9 cellular contexts compared by ENCODE assay signal in the genomic region with DNA sequence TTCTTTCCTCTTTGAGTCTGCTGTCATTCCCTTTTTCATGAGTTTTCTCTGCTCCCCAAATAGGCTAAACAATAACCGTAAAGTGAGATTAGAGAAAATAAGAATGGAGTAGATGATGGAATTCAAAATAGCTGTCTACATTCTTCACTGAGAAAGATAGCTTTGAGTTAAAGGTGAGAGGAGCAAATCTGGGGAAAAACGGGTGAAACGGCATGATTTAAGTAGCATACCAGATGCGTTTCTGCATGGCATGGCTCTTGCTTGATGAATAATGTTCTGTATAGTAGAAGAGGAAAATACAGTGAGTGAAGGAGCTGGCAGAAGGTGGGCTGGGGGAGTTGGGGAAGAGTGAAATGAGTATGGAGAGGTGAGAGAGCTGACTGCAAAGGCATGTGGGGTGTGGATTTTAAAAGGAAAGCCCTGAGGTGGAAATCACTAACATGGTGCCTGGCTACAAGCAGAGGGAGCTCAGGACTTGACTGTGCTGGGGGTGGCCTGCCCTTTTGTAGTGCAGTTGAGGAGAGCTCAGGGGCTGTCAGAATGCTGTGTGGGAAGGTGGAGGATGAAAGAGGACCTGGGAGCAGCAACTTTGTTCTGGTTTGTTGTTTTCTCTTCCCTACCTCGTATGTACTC. TPM values are rescaled to one million over a fixed set of nuclear protein-coding genes. Genes with fewer than 3 reads are reported as not detected.
A peak's percentile ranks its signal among the peaks of the same experiment; 100 is the strongest.
DNase-seq lines count a peak whose midpoint lies in the region; ATAC-seq and TF ChIP-seq lines count a peak whose summit lies in the region.
"Had no signal": no experiment of that assay in that cellular context is flagged by ENCODE, and none has a peak within 500 bp of the region (broad histone marks: within the 10 kb centered on the region; RNA-seq: fewer than 3 reads in every experiment).

No MANE protein-coding gene starts in this region.

- peaks cover 25% of the 10 kb centered on the region for H3K4me1 ChIP-seq in cardiac muscle cell (ENCODE audit: low read depth)

- DNase-seq in cardiac muscle cell (ENCODE audit: low read depth in 1 of 2, low spot score in 1 of 2) (peak in 1 of 2 donors; percentile 32), cardiac septum (ENCODE audit: low spot score) (no peak), caudate nucleus (lab: John Stamatoyannopoulos, UW) (peak in 3 of 61 donors; percentile 9 to 19 (median 16)), mesenteric fat pad (ENCODE audit: low spot score) (no peak), SKM-1 treated with dmso at 0.1 percent for 144 hours (lab: John Stamatoyannopoulos, UW; ENCODE audit: unreplicated experiment) (no peak), anterior cingulate cortex (lab: John Stamatoyannopoulos, UW) (no peak)
- peak in 1 of 10 donors; percentile 7 for DNase-seq in naive thymus-derived CD8-positive, alpha-beta T cell
- DNase-seq: NCI-H2171 treated with DMSO at 0.1 percent for 48 hours had no signal

- H3K27ac ChIP-seq in cardiac muscle cell (peak overlapping the region; percentile 75), caudate nucleus (ENCODE audit: low read depth, low read length) (peak overlapping the region; percentile 36)

- intact Hi-C loops in cardiac septum (cut with DNase I), result no loop called here

- no peaks in the 10 kb centered on the region for H3K27me3 ChIP-seq in cardiac muscle cell

- no peaks in the 10 kb centered on the region for H3K27me3 Mint-ChIP-seq in naive thymus-derived CD8-positive, alpha-beta T cell

- H3K4me1 Mint-ChIP-seq in naive thymus-derived CD8-positive, alpha-beta T cell, result peaks cover 20 to 41% (median 30%) of the 10 kb centered on the region in 4 donors

- peak overlapping the region in 8 of 10 donors; percentile 76 to 97 (median 86) for H3K27ac Mint-ChIP-seq in naive thymus-derived CD8-positive, alpha-beta T cell

- H3K36me3 ChIP-seq in cardiac muscle cell, result no peaks in the 10 kb centered on the region

- H3K9me3 ChIP-seq in cardiac muscle cell (ENCODE audit: low read depth), result no peaks in the 10 kb centered on the region

- H3K4me3 ChIP-seq in cardiac muscle cell, result no peak overlapping the region

- no peaks in the 10 kb centered on the region for H3K9me3 Mint-ChIP-seq in naive thymus-derived CD8-positive, alpha-beta T cell

- H3K4me3 Mint-ChIP-seq in naive thymus-derived CD8-positive, alpha-beta T cell, result peak overlapping the region in 8 of 10 donors; percentile 11 to 61 (median 48)

- peaks cover 0 to 21% (median 4%) of the 10 kb centered on the region in 3 donors for H3K36me3 Mint-ChIP-seq in naive thymus-derived CD8-positive, alpha-beta T cell

- TF ChIP-seq CTCF in cardiac muscle cell (IDR thresholded peaks at IDR 0.05; ENCODE audit: low read depth, low read length), result no peak

- ATAC-seq in naive thymus-derived CD8-positive, alpha-beta T cell, result peak; percentile 17 to 18
- ATAC-seq in GM18502 (IDR thresholded peaks at IDR 0.05; ENCODE audit: poor library complexity, unreplicated experiment), result no peak

- POLR2A ChIA-PET in naive thymus-derived CD8-positive, alpha-beta T cell (lab: Charles Lee), result interaction anchor here (0.7 to 13.0 kb wide), 8 partner anchors 7 to 222 kb away, joined by 4 to 852 read pairs (median 6); partner anchors contain the start of genes BICRAL, RPL7L1 and TBCC

RNA-seq across cellular contexts. Expression of gene BICRAL, which starts 8.8 kb away (rescaled TPM):
- total RNA-seq in cardiac muscle cell, result 5.3 and 7.2 TPM in 2 replicates
- 3.9 and 4.5 TPM in 2 replicates for polyA plus RNA-seq in cardiac muscle cell
- 11.3 TPM for total RNA-seq in cardiac septum
- total RNA-seq in naive thymus-derived CD8-positive, alpha-beta T cell, result 10 to 100 TPM; 38.6 to 39.9 TPM
- polyA plus RNA-seq in naive thymus-derived CD8-positive, alpha-beta T cell, result 1 to 10 TPM; 3.6 to 6.3 (median 4.2) TPM
- total RNA-seq in mesenteric fat pad, result 12.5 TPM

RNA-seq across cellular contexts. Expression of gene TBCC, which starts 44.8 kb away (rescaled TPM):
- total RNA-seq in cardiac muscle cell (47.4 and 58.8 TPM in 2 replicates), cardiac septum (11.0 TPM), mesenteric fat pad (13.8 TPM)
- 53.3 and 67.1 TPM in 2 replicates for polyA plus RNA-seq in cardiac muscle cell
- 10 to 100 TPM; 76.0 to 77.0 TPM for total RNA-seq in naive thymus-derived CD8-positive, alpha-beta T cell
- 100 to 1,000 TPM; 112 to 126 (median 125) TPM for polyA plus RNA-seq in naive thymus-derived CD8-positive, alpha-beta T cell
